Comparison of ENCODE assay signal across 8 cellular contexts in genomic region chr9:101235105-101235866, GRCh38.
DNase-seq lines count a peak whose midpoint lies in the region; ATAC-seq and TF ChIP-seq lines count a peak whose summit lies in the region.

No MANE protein-coding gene starts in this region.

- TF ChIP-seq CTCF in retinal pigment epithelial cell (conservative IDR thresholded peaks at IDR 0.05; ENCODE audit: low read depth, low read length), result peak; percentile 62
- TF ChIP-seq CTCF in foreskin fibroblast (IDR thresholded peaks at IDR 0.05; ENCODE audit: low read depth, low read length), result no peak

- H3K36me3 ChIP-seq in endocrine pancreas (ENCODE audit: control insufficient read depth, insufficient read depth, low read length), result no peaks in the 10 kb centered on the region

- H3K9me3 ChIP-seq in endocrine pancreas (ENCODE audit: control insufficient read depth, low read length), result no peaks in the 10 kb centered on the region

- H3K9me3 Mint-ChIP-seq in immature natural killer cell, result peaks cover 0 to 3% (median 0%) of the 10 kb centered on the region in 6 donors

- no peak overlapping the region for H3K4me3 Mint-ChIP-seq in immature natural killer cell

- H3K4me1 ChIP-seq in endocrine pancreas (ENCODE audit: control insufficient read depth, insufficient read depth, low read length), result no peaks in the 10 kb centered on the region

- peak; percentile 47 for DNase-seq in D341Med (ENCODE audit: low spot score)
- peak; percentile 61 for DNase-seq in NCI-H748 (lab: John Stamatoyannopoulos, UW; ENCODE audit: unreplicated experiment)
- no peak for DNase-seq in retinal pigment epithelial cell (ENCODE audit: low read depth)
- DNase-seq in foreskin fibroblast, result no peak
- no peak for DNase-seq in immature natural killer cell

- no peaks in the 10 kb centered on the region for H3K36me3 Mint-ChIP-seq in immature natural killer cell

- H3K4me3 ChIP-seq in endocrine pancreas (ENCODE audit: control insufficient read depth, insufficient read depth, low read length) (peak overlapping the region; percentile 34), retinal pigment epithelial cell (ENCODE audit: low read length) (no peak overlapping the region), foreskin fibroblast (ENCODE audit: low read depth in 1 of 2, low read length in 2 of 2) (no peak overlapping the region)

- ATAC-seq in HG02642 (IDR thresholded peaks at IDR 0.05; ENCODE audit: poor library complexity, unreplicated experiment) (peak; percentile 47), esophagus mucosa (no peak)

- no peaks in the 10 kb centered on the region for H3K4me1 Mint-ChIP-seq in immature natural killer cell

- peaks cover 0 to 1% (median 0%) of the 10 kb centered on the region in 3 donors for H3K27me3 Mint-ChIP-seq in immature natural killer cell (ENCODE audit: low read depth in 3 of 3)

- H3K9ac ChIP-seq in endocrine pancreas (ENCODE audit: control insufficient read depth, insufficient read depth, low read length), result no peak overlapping the region

- no peaks in the 10 kb centered on the region for H3K27me3 ChIP-seq in endocrine pancreas (ENCODE audit: control insufficient read depth, insufficient read depth, low read length)

- no peak overlapping the region for H3K27ac Mint-ChIP-seq in immature natural killer cell

Comparison
In these comparisons a context has a peak if more than half of its experiments do, and no peak if none do; other contexts are left out.
1. DNase-seq: peak in D341Med (single experiment) and NCI-H748 (single experiment); none in retinal pigment epithelial cell (single experiment), foreskin fibroblast (0 of 2) and immature natural killer cell (0 of 3).